In genomic region chr5:21492107-21492861, GRCh38 we compare ENCODE assay signal across 3 cellular contexts.
DNase-seq lines count a peak whose midpoint lies in the region; ATAC-seq lines count a peak whose summit lies in the region.
"Not testable (repeated sequence)": the region's sequence is repeated elsewhere in the genome, so short reads cannot be mapped to it uniquely, and the experiment has no call there.

No MANE protein-coding gene starts in this region.

- not testable (repeated sequence) for H3K18ac ChIP-seq in trophoblast cell (ENCODE audit: low read length)

- not testable (repeated sequence) for H2AK5ac ChIP-seq in trophoblast cell (ENCODE audit: low read length)

- H3K79me1 ChIP-seq in trophoblast cell (ENCODE audit: low read length): not testable (repeated sequence)

- H3K27me3 ChIP-seq in trophoblast cell (ENCODE audit: insufficient read depth, low read length); aorta (ENCODE audit: control insufficient read depth in 1 of 2, insufficient read depth in 2 of 2, low read length in 1 of 2): not testable (repeated sequence)

- H2BK12ac ChIP-seq in trophoblast cell (ENCODE audit: low read length): not testable (repeated sequence)

- not testable (repeated sequence) for H2AFZ ChIP-seq in trophoblast cell (ENCODE audit: insufficient read depth, low read length, poor library complexity)

- ATAC-seq in aorta (ENCODE audit: low FRiP score): not testable (repeated sequence)

- not testable (repeated sequence) for H4K8ac ChIP-seq in trophoblast cell (ENCODE audit: low read depth, low read length)

- not testable (repeated sequence) for H3K4me3 ChIP-seq in trophoblast cell (ENCODE audit: low read depth, low read length); aorta (ENCODE audit: low read length in 2 of 2)

- peak overlapping the region; percentile 75 for H4K12ac ChIP-seq in trophoblast cell (ENCODE audit: low read depth, low read length)

- DNase-seq in mesenteric fat pad (ENCODE audit: low spot score) (peak; percentile 92), aorta (peak; percentile 33 to 79)
- DNase-seq in trophoblast cell: not testable (repeated sequence)

- not testable (repeated sequence) for H3K27ac ChIP-seq in trophoblast cell (ENCODE audit: low read depth, low read length); aorta (ENCODE audit: low read depth in 1 of 2, low read length in 2 of 2)

- intact Hi-C loops in aorta (cut with DNase I): not testable (repeated sequence)

- not testable (repeated sequence) for H3K36me3 ChIP-seq in trophoblast cell (ENCODE audit: control insufficient read depth in 1 of 2, insufficient read depth in 2 of 2, low read length in 2 of 2); aorta (ENCODE audit: control insufficient read depth in 1 of 2, insufficient read depth in 2 of 2, low read length in 1 of 2)

- not testable (repeated sequence) for H3K9me3 ChIP-seq in trophoblast cell (ENCODE audit: insufficient read depth, low read depth, low read length); aorta (ENCODE audit: control insufficient read depth, low read length)

- H3K4me2 ChIP-seq in trophoblast cell (ENCODE audit: low read length): not testable (repeated sequence)

- H2BK5ac ChIP-seq in trophoblast cell (ENCODE audit: low read depth, low read length, poor library complexity): not testable (repeated sequence)

- WGBS in trophoblast cell (ENCODE audit: extremely low coverage, insufficient coverage, insufficient read length): no CpG with 5 or more reads among the region's 15 CpGs
- 83 to 92% methylated on average over 11 of the region's 15 CpGs for WGBS in aorta, 2 donors

- H3K14ac ChIP-seq in trophoblast cell (ENCODE audit: low read length): not testable (repeated sequence)

- H3K23ac ChIP-seq in trophoblast cell (ENCODE audit: low read length): not testable (repeated sequence)

- H4K91ac ChIP-seq in trophoblast cell (ENCODE audit: low read depth, low read length): not testable (repeated sequence)

- not testable (repeated sequence) for H3K4me1 ChIP-seq in trophoblast cell (ENCODE audit: control insufficient read depth in 1 of 2, insufficient read depth in 2 of 2, low read length in 2 of 2); aorta (ENCODE audit: control insufficient read depth in 1 of 2, insufficient read depth in 2 of 2, low read length in 2 of 2)

- H3K4ac ChIP-seq in trophoblast cell (ENCODE audit: low read depth, low read length): not testable (repeated sequence)

- not testable (repeated sequence) for H3K9ac ChIP-seq in trophoblast cell (ENCODE audit: low read length)

- H3K79me2 ChIP-seq in trophoblast cell (ENCODE audit: control insufficient read depth, insufficient read depth, low read length, poor library complexity): not testable (repeated sequence)

- not testable (repeated sequence) for H2BK120ac ChIP-seq in trophoblast cell (ENCODE audit: insufficient read depth, low read length, poor library complexity)
